Comparison of ENCODE assay signal across 1 cellular context in genomic region chr21:43956019-43956666, GRCh38.
TF ChIP-seq lines count a peak whose summit lies in the region.

No MANE protein-coding gene starts in this region.

TF ChIP-seq in H1, 55 proteins besides CTCF, POLR2A, EP300 and RAD21:
- TF ChIP-seq KDM4A (IDR thresholded peaks at IDR 0.05; ENCODE audit: low read depth, low read length, severe bottlenecking) (no peak), ATF3 (IDR thresholded peaks at IDR 0.05; ENCODE audit: insufficient read depth, low read depth, low read length) (no peak), BRCA1 (IDR thresholded peaks at IDR 0.05; ENCODE audit: low read depth, low read length) (no peak), ZNF274 (IDR thresholded peaks at IDR 0.05; ENCODE audit: borderline replicate concordance, extremely low read depth, low read length) (no peak), RXRA (IDR thresholded peaks at IDR 0.05; ENCODE audit: insufficient read depth, low read depth, low read length) (no peak), SUZ12 (IDR thresholded peaks at IDR 0.05; ENCODE audit: low read length) (no peak)
